Comparison of ENCODE assay signal across 22 cellular contexts in genomic region chr3:111617406-111617805, GRCh38. TPM values are rescaled to one million over a fixed set of nuclear protein-coding genes. Genes with fewer than 3 reads are reported as not detected.
DNase-seq lines count a peak whose midpoint lies in the region; ATAC-seq lines count a peak whose summit lies in the region.
"Had no signal": no experiment of that assay in that cellular context is flagged by ENCODE, and none has a peak within 500 bp of the region (broad histone marks: within the 10 kb centered on the region; RNA-seq: fewer than 3 reads in every experiment).

No MANE protein-coding gene starts in this region.

- H3K36me3 ChIP-seq in effector memory CD4-positive, alpha-beta T cell (ENCODE audit: control insufficient read depth, insufficient read depth, low read length) = peaks cover 7% of the 10 kb centered on the region
- H3K36me3 ChIP-seq: heart right ventricle, right lobe of liver, suprapubic skin had no signal

- DNase-seq in activated T-cell treated with anti-CD3 and anti-CD28 coated beads, Interleukin-2, amount 50 U/mL, for 72 hours = peak in 1 of 2 donors; percentile 19
- DNase-seq in activated T-cell treated with anti-CD3 and anti-CD28 coated beads for 4 hours (no peak), T-helper 17 cell (no peak), NCI-H524 (lab: John Stamatoyannopoulos, UW) (no peak)
- no peak for DNase-seq in effector memory CD4-positive, alpha-beta T cell
- DNase-seq: GOT3, heart right ventricle, NCI-H1048, NCI-H1930, NCI-H345, nephron progenitor cell, OCI-M1, right lobe of liver had no signal

- H3K27me3 Mint-ChIP-seq in activated T-cell treated with anti-CD3 and anti-CD28 coated beads, Interleukin-2, amount 50 U/mL, for 72 hours (ENCODE audit: low read depth) = no peaks in the 10 kb centered on the region
- H3K27me3 Mint-ChIP-seq in T-helper 17 cell = no peaks in the 10 kb centered on the region
- H3K27me3 Mint-ChIP-seq in stimulated activated naive CD8-positive, alpha-beta T cell treated with anti-CD3 and anti-CD28 coated beads, Interleukin-15, Interleukin-2, amounts not matched to agents 100 ng/mL and 50 ng/mL, for 24 hours = no peaks in the 10 kb centered on the region

- no peaks in the 10 kb centered on the region for H3K9me3 ChIP-seq in T-helper 17 cell (ENCODE audit: control insufficient read depth, low read length, poor library complexity, severe bottlenecking)
- H3K9me3 ChIP-seq in effector memory CD4-positive, alpha-beta T cell (ENCODE audit: control insufficient read depth, low read length) = no peaks in the 10 kb centered on the region
- H3K9me3 ChIP-seq: heart right ventricle, right lobe of liver, suprapubic skin had no signal

- H3K4me1 ChIP-seq in effector memory CD4-positive, alpha-beta T cell (ENCODE audit: control insufficient read depth, insufficient read depth, low read length, poor library complexity, severe bottlenecking) = peaks cover 20% of the 10 kb centered on the region
- H3K4me1 ChIP-seq: heart right ventricle, parathyroid adenoma, right lobe of liver, suprapubic skin had no signal

- no peak overlapping the region for H3K4me3 ChIP-seq in effector memory CD4-positive, alpha-beta T cell (ENCODE audit: insufficient read depth, low read depth, low read length, poor library complexity, severe bottlenecking)
- H3K4me3 ChIP-seq: heart right ventricle, right lobe of liver, suprapubic skin had no signal

- peak overlapping the region; percentile 26 for H3K27ac Mint-ChIP-seq in activated T-cell treated with anti-CD3 and anti-CD28 coated beads, Interleukin-2, amount 50 U/mL, for 72 hours
- H3K27ac Mint-ChIP-seq in T-helper 17 cell = peak overlapping the region; percentile 96
- peak overlapping the region; percentile 98 for H3K27ac Mint-ChIP-seq in stimulated activated naive CD8-positive, alpha-beta T cell treated with anti-CD3 and anti-CD28 coated beads, Interleukin-15, Interleukin-2, amounts not matched to agents 100 ng/mL and 50 ng/mL, for 24 hours
- H3K27ac Mint-ChIP-seq: mesothelial cell of epicardium, nephron progenitor cell had no signal

- peaks cover 71% of the 10 kb centered on the region for H3K4me1 Mint-ChIP-seq in activated T-cell treated with anti-CD3 and anti-CD28 coated beads, Interleukin-2, amount 50 U/mL, for 72 hours (ENCODE audit: low read depth)
- peaks cover 33% of the 10 kb centered on the region for H3K4me1 Mint-ChIP-seq in T-helper 17 cell
- H3K4me1 Mint-ChIP-seq in stimulated activated naive CD8-positive, alpha-beta T cell treated with anti-CD3 and anti-CD28 coated beads, Interleukin-15, Interleukin-2, amounts not matched to agents 100 ng/mL and 50 ng/mL, for 24 hours (ENCODE audit: low read depth) = peaks cover 83% of the 10 kb centered on the region
- H3K4me1 Mint-ChIP-seq: mesothelial cell of epicardium had no signal

- peak overlapping the region in 1 of 2 donors; percentile 73 for H3K4me3 Mint-ChIP-seq in activated T-cell treated with anti-CD3 and anti-CD28 coated beads, Interleukin-2, amount 50 U/mL, for 72 hours
- H3K4me3 Mint-ChIP-seq in T-helper 17 cell = no peak overlapping the region
- no peak overlapping the region for H3K4me3 Mint-ChIP-seq in stimulated activated naive CD8-positive, alpha-beta T cell treated with anti-CD3 and anti-CD28 coated beads, Interleukin-15, Interleukin-2, amounts not matched to agents 100 ng/mL and 50 ng/mL, for 24 hours
- H3K4me3 Mint-ChIP-seq: mesothelial cell of epicardium, nephron progenitor cell had no signal

- peaks cover 10 to 11% of the 10 kb centered on the region in 2 donors for H3K36me3 Mint-ChIP-seq in activated T-cell treated with anti-CD3 and anti-CD28 coated beads, Interleukin-2, amount 50 U/mL, for 72 hours (ENCODE audit: insufficient read depth in 2 of 2)
- H3K36me3 Mint-ChIP-seq in T-helper 17 cell (ENCODE audit: low read depth) = peaks cover 12% of the 10 kb centered on the region
- H3K36me3 Mint-ChIP-seq in stimulated activated naive CD8-positive, alpha-beta T cell treated with anti-CD3 and anti-CD28 coated beads, Interleukin-15, Interleukin-2, amounts not matched to agents 100 ng/mL and 50 ng/mL, for 24 hours (ENCODE audit: low read depth) = peaks cover 35% of the 10 kb centered on the region
- H3K36me3 Mint-ChIP-seq: mesothelial cell of epicardium had no signal

- no peaks in the 10 kb centered on the region for H3K27me3 ChIP-seq in effector memory CD4-positive, alpha-beta T cell (replicated peaks; ENCODE audit: control insufficient read depth, insufficient read depth, low read length, poor library complexity, severe bottlenecking)
- H3K27me3 ChIP-seq: right lobe of liver, suprapubic skin had no signal

- H3K27ac ChIP-seq in effector memory CD4-positive, alpha-beta T cell (ENCODE audit: insufficient read depth, low read length, poor library complexity, severe bottlenecking) = peak overlapping the region; percentile 66
- H3K27ac ChIP-seq: C4-2B, parathyroid adenoma, right lobe of liver, suprapubic skin had no signal

- H3K9me3 Mint-ChIP-seq in activated T-cell treated with anti-CD3 and anti-CD28 coated beads, Interleukin-2, amount 50 U/mL, for 72 hours = no peaks in the 10 kb centered on the region
- no peaks in the 10 kb centered on the region for H3K9me3 Mint-ChIP-seq in stimulated activated naive CD8-positive, alpha-beta T cell treated with anti-CD3 and anti-CD28 coated beads, Interleukin-15, Interleukin-2, amounts not matched to agents 100 ng/mL and 50 ng/mL, for 24 hours
- H3K9me3 Mint-ChIP-seq: mesothelial cell of epicardium had no signal

- ATAC-seq in activated T-cell treated with anti-CD3 and anti-CD28 coated beads, Interleukin-2, amount 50 U/mL, for 72 hours (replicated peaks in 1 of 2) = no peak
- no peak for ATAC-seq in T-helper 17 cell
- no peak for ATAC-seq in HG03039 (IDR thresholded peaks at IDR 0.05; ENCODE audit: unreplicated experiment)
- ATAC-seq: heart right ventricle had no signal

RNA-seq across cellular contexts. Expression of gene ZBED2, which starts 22.3 kb away (rescaled TPM):
- total RNA-seq in activated T-cell treated with anti-CD3 and anti-CD28 coated beads, Interleukin-2, amount 50 U/mL, for 72 hours = 100 to 1,000 TPM; 360 to 597 TPM
- total RNA-seq in T-helper 17 cell = under 1 TPM; 0.12 to 0.13 TPM
- total RNA-seq: fibroblast of villous mesenchyme, LHCN-M2, mesothelial cell of epicardium, right lobe of liver, urinary bladder had no signal

RNA-seq across cellular contexts. Expression of gene PLCXD2, which starts 57.1 kb away (rescaled TPM):
- 10 to 100 TPM in 1 of 2 donors, 1 to 10 TPM in 1; 9.0 to 10.6 TPM for total RNA-seq in activated T-cell treated with anti-CD3 and anti-CD28 coated beads, Interleukin-2, amount 50 U/mL, for 72 hours
- total RNA-seq in T-helper 17 cell = 10 to 100 TPM; 11.0 to 19.5 TPM

Comparison
In these comparisons a context has a peak if more than half of its experiments do, and no peak if none do; other contexts are left out.
1. H3K27ac Mint-ChIP-seq: peak in every context shown above with its lines; median percentile 98 in stimulated activated naive CD8-positive, alpha-beta T cell treated with anti-CD3 and anti-CD28 coated beads, Interleukin-15, Interleukin-2, amounts not matched to agents 100 ng/mL and 50 ng/mL, for 24 hours; 96 in T-helper 17 cell; 26 in activated T-cell treated with anti-CD3 and anti-CD28 coated beads, Interleukin-2, amount 50 U/mL, for 72 hours.
2. RNA of gene ZBED2, which starts 22.3 kb away (total RNA-seq): 360 to 597 TPM in activated T-cell treated with anti-CD3 and anti-CD28 coated beads, Interleukin-2, amount 50 U/mL, for 72 hours; 0.12 to 0.13 TPM in T-helper 17 cell; every median in the first group is over 100 times any median in the second.